In genomic region chr5:67241326-67241725, GRCh38 we compare ENCODE assay signal across 37 cellular contexts. TPM values are rescaled to one million over a fixed set of nuclear protein-coding genes. Genes with fewer than 3 reads are reported as not detected.
"Had no signal": no experiment of that assay in that cellular context is flagged by ENCODE, and none has a peak within 500 bp of the region (broad histone marks: within the 10 kb centered on the region; RNA-seq: fewer than 3 reads in every experiment).

No MANE protein-coding gene starts in this region.

- H3K27ac ChIP-seq: cardiac muscle cell, Peyer's patch, SJSA1, WERI-Rb-1 had no signal

- DNase-seq: activated CD4-positive, alpha-beta T cell treated with anti-CD3 and anti-CD28 coated beads for 1 hour; activated CD4-positive, alpha-beta T cell treated with anti-CD3 and anti-CD28 coated beads for 48 hours; activated CD4-positive, alpha-beta T cell treated with anti-CD3 and anti-CD28 coated beads, Interleukin-2, amount 50 U/mL, for 4 hours; activated CD4-positive, CD25-positive, alpha-beta regulatory T cell; activated CD8-positive, alpha-beta T cell treated with anti-CD3 and anti-CD28 coated beads for 36 hours; activated effector memory CD4-positive, alpha-beta T cell treated with anti-CD3 and anti-CD28 coated beads, Interleukin-2, amount 50 U/mL, for 16 hours; activated naive CD4-positive, alpha-beta T cell; activated naive CD4-positive, alpha-beta T cell treated with anti-CD3 and anti-CD28 coated beads, Interleukin-2, amount 50 U/mL, for 16 hours; activated naive CD8-positive, alpha-beta T cell treated with anti-CD3 and anti-CD28 coated beads for 36 hours; activated T-cell treated with anti-CD3 and anti-CD28 coated beads, Interleukin-2, amount 50 U/mL, for 1 hour; activated T-cell treated with anti-CD3 and anti-CD28 coated beads, Interleukin-2, amount 50 U/mL, for 72 hours; amniotic stem cell; aorta; Kasumi-1; KG1; MM.1S; NCI-H1092 treated with DMSO at 0.1 percent for 48 hours; NCI-H1417; NCI-H146; NCI-H187; NCI-H2029 treated with DMSO at 0.1 percent for 48 hours; NCI-H2107; NCI-H2171; NCI-H510A; NCI-H526; NCI-H748 treated with DMSO at 0.1 percent for 48 hours; NK-92 treated with Interleukin-12 subunit alpha and Interleukin-12 subunit beta, amount 100 ng/mL, for 24 hours; PC-3; Peyer's patch; RPMI8226; SHP77 treated with DMSO at 0.1 percent for 48 hours; T1000; WERI-Rb-1 had no signal

- H3K36me3 ChIP-seq: cardiac muscle cell, Peyer's patch, SJSA1, WERI-Rb-1 had no signal

- H3K9me3 ChIP-seq: Peyer's patch, SJSA1 had no signal

- ATAC-seq: activated CD8-positive, alpha-beta T cell treated with anti-CD3 and anti-CD28 coated beads for 36 hours; activated T-helper 17 cell treated with anti-CD3 and anti-CD28 coated beads, Interleukin-2, amount 50 U/mL, for 72 hours; PC-3 had no signal

- H3K27me3 ChIP-seq: cardiac muscle cell, Peyer's patch, SJSA1 had no signal

- H3K4me3 ChIP-seq: cardiac muscle cell, Peyer's patch, SJSA1 had no signal

RNA-seq across cellular contexts. Expression of gene CD180, which starts 44.7 kb away (rescaled TPM):
- total RNA-seq: activated CD8-positive, alpha-beta memory T cell treated with anti-CD3 and anti-CD28 coated beads for 36 hours; activated CD8-positive, alpha-beta T cell treated with anti-CD3 and anti-CD28 coated beads for 36 hours; cardiac muscle cell; PC-3; SJSA1 had no signal
- polyA plus RNA-seq: cardiac muscle cell had no signal
